ENCODE assay signal across 7 cellular contexts in the genomic region with DNA sequence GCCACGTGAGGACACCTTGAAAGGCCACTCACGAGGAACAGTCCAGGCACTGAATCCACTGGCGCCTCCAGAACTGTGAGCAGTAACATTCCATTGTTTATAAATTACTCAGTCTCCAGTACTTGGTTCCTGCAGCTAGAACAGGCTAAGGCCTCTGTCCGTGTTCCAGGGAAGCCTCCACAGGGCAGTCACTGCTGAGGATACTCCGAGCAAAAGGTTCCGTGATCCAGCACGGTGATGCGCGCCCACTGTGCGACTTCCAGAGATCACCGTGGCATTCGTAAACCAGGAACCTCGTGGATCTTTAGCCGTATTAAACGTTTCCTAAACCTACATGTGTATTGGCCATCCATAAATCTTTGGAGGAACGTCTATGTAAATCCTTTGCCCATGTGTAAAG. TPM values are rescaled to one million over a fixed set of nuclear protein-coding genes. Genes with fewer than 3 reads are reported as not detected.
"Had no signal": no experiment of that assay in that cellular context is flagged by ENCODE, and none has a peak within 500 bp of the region (broad histone marks: within the 10 kb centered on the region; RNA-seq: fewer than 3 reads in every experiment).

No MANE protein-coding gene starts in this region.

- ATAC-seq: GM23338, K562 had no signal

- H3K27ac Mint-ChIP-seq: GM23338, H9 had no signal

- H2AFZ ChIP-seq: GM23338 had no signal

- DNase-seq: H9, HCEC 1CT, IMR-90, KG1 had no signal

- H3K4me3 ChIP-seq: GM23338, K562 had no signal

- H3K4me2 ChIP-seq: GM23338 had no signal

- H3K4me1 Mint-ChIP-seq: GM23338 had no signal

- H3K4me3 Mint-ChIP-seq: GM23338, H9 had no signal

RNA-seq across cellular contexts. Expression of gene SALL3, which starts 51.5 kb away (rescaled TPM):
- total RNA-seq: HT-29, IMR-90, K562 had no signal
